18 cellular contexts compared by ENCODE assay signal in genomic region chr22:19114984-19115552, GRCh38. TPM values are rescaled to one million over a fixed set of nuclear protein-coding genes. Genes with fewer than 3 reads are reported as not detected.
DNase-seq lines count a peak whose midpoint lies in the region; ATAC-seq, FAIRE-seq and TF ChIP-seq lines count a peak whose summit lies in the region.
"Had no signal": no experiment of that assay in that cellular context is flagged by ENCODE, and none has a peak within 500 bp of the region (broad histone marks: within the 10 kb centered on the region; RNA-seq: fewer than 3 reads in every experiment).

No MANE protein-coding gene starts in this region.

- H2BK20ac ChIP-seq in IMR-90 (ENCODE audit: low read depth, low read length) = no peak overlapping the region

- dilution Hi-C loops in IMR-90 (cut with HindIII; ENCODE audit: low sequenced_read_pairs, unreplicated experiment) = no loop called here

- H3K9me1 ChIP-seq in IMR-90 (ENCODE audit: insufficient read depth, low read length) = peaks cover 45% of the 10 kb centered on the region

- no TSS peak for BruUV-seq in IMR-90 (replicated peaks; lab: Mats Ljungman, UMichigan)

- H3K4me2 ChIP-seq in IMR-90 (ENCODE audit: low read depth, low read length) = no peak overlapping the region

- no peak for DNase-seq in CD4-positive, CD25-positive, alpha-beta regulatory T cell
- DNase-seq in IMR-90 (no peak), endodermal cell (no peak), HEK293T (ENCODE audit: extremely low spot score) (no peak), GM12892 (ENCODE audit: insufficient read length) (no peak)
- no peak for DNase-seq in naive thymus-derived CD8-positive, alpha-beta T cell
- DNase-seq in activated CD4-positive, alpha-beta T cell treated with anti-CD3 and anti-CD28 coated beads, Interleukin-2, amount 50 U/mL, for 4 hours = no peak
- DNase-seq: activated CD4-positive, alpha-beta memory T cell treated with anti-CD3 and anti-CD28 coated beads for 36 hours; activated T-cell treated with anti-CD3 and anti-CD28 coated beads, Interleukin-2, amount 50 U/mL, for 4 hours; amniotic stem cell; GM23248; NCI-H187 treated with DMSO at 0.1 percent for 48 hours; NCI-H446 treated with DMSO at 0.1 percent for 48 hours had no signal

- no CpG with 5 or more reads among the region's 4 CpGs for WGBS in IMR-90 (ENCODE audit: extremely low coverage in 2 of 2, insufficient read length in 1 of 2), 2 experiments
- WGBS in endodermal cell (ENCODE audit: insufficient coverage in 1 of 2, insufficient read length in 1 of 2), 2 experiments = 38 to 88% methylated on average over 1 to 4 of the region's 4 CpGs

- peak overlapping the region; percentile 53; the same call in 1 of the 2 replicates for H3K23ac ChIP-seq in IMR-90 (ENCODE audit: low read depth, low read length)

- ATAC-seq in CD4-positive, CD25-positive, alpha-beta regulatory T cell (ENCODE audit: low read depth in 2 of 2) = no peak
- no peak for ATAC-seq in IMR-90 (ENCODE audit: low read depth)
- ATAC-seq in naive thymus-derived CD8-positive, alpha-beta T cell = no peak
- no peak for ATAC-seq in GM21515 (IDR thresholded peaks at IDR 0.05; ENCODE audit: unreplicated experiment)
- ATAC-seq: activated T-cell treated with anti-CD3 and anti-CD28 coated beads, Interleukin-2, amount 50 U/mL, for 4 hours; sciatic nerve had no signal

- H3K4me3 Mint-ChIP-seq in CD4-positive, CD25-positive, alpha-beta regulatory T cell = peak overlapping the region in 3 of 4 donors; percentile 31 to 87 (median 77)
- no peak overlapping the region for H3K4me3 Mint-ChIP-seq in endodermal cell
- peak overlapping the region in 8 of 10 donors; percentile 19 to 86 (median 43) for H3K4me3 Mint-ChIP-seq in naive thymus-derived CD8-positive, alpha-beta T cell
- H3K4me3 Mint-ChIP-seq: activated CD4-positive, alpha-beta memory T cell treated with anti-CD3 and anti-CD28 coated beads for 36 hours had no signal

- peak overlapping the region; percentile 73 to 95 (median 76) for H3K27ac Mint-ChIP-seq in CD4-positive, CD25-positive, alpha-beta regulatory T cell
- peak overlapping the region; percentile 32 for H3K27ac Mint-ChIP-seq in endodermal cell
- peak overlapping the region; percentile 63 to 90 (median 82) for H3K27ac Mint-ChIP-seq in naive thymus-derived CD8-positive, alpha-beta T cell

- no peak overlapping the region for H2AFZ ChIP-seq in IMR-90 (replicated peaks; ENCODE audit: low read length, poor library complexity)
- H2AFZ ChIP-seq: GM23248 had no signal

- no peak overlapping the region for H4K5ac ChIP-seq in IMR-90 (ENCODE audit: low read depth, low read length)

- no peaks in the 10 kb centered on the region for H3K9me3 Mint-ChIP-seq in CD4-positive, CD25-positive, alpha-beta regulatory T cell
- H3K9me3 Mint-ChIP-seq in endodermal cell = no peaks in the 10 kb centered on the region
- H3K9me3 Mint-ChIP-seq in naive thymus-derived CD8-positive, alpha-beta T cell = no peaks in the 10 kb centered on the region
- H3K9me3 Mint-ChIP-seq: activated CD4-positive, alpha-beta memory T cell treated with anti-CD3 and anti-CD28 coated beads for 36 hours; activated T-cell treated with anti-CD3 and anti-CD28 coated beads, Interleukin-2, amount 50 U/mL, for 4 hours had no signal

- no peak overlapping the region for H3K18ac ChIP-seq in IMR-90 (ENCODE audit: low read depth, low read length)

- in situ Hi-C loops in IMR-90 (cut with MboI; ENCODE audit: low sequenced_read_pairs) = no loop called here

- peaks cover 84% of the 10 kb centered on the region for H4K20me1 ChIP-seq in IMR-90 (ENCODE audit: insufficient read depth, low read length)

- no peaks in the 10 kb centered on the region for H3K27me3 ChIP-seq in CD4-positive, CD25-positive, alpha-beta regulatory T cell (ENCODE audit: control insufficient read depth, insufficient read depth, low read length)
- H3K27me3 ChIP-seq in IMR-90 (ENCODE audit: control insufficient read depth, insufficient read depth, low read length) (no peaks in the 10 kb centered on the region), endodermal cell (ENCODE audit: control insufficient read depth, insufficient read depth, low read length, poor library complexity, severe bottlenecking) (no peaks in the 10 kb centered on the region)

- H3K9me3 ChIP-seq in CD4-positive, CD25-positive, alpha-beta regulatory T cell (ENCODE audit: control insufficient read depth in 2 of 2, low read length in 2 of 2) = no peaks in the 10 kb centered on the region
- H3K9me3 ChIP-seq in IMR-90 (ENCODE audit: control insufficient read depth, insufficient read depth, low read length) (no peaks in the 10 kb centered on the region), endodermal cell (ENCODE audit: control insufficient read depth, low read length) (no peaks in the 10 kb centered on the region)

- H3K9ac ChIP-seq in IMR-90 (ENCODE audit: low read depth, low read length) (no peak overlapping the region), endodermal cell (ENCODE audit: extremely low read depth, low read length, poor library complexity, severe bottlenecking) (no peak overlapping the region)
- H3K9ac ChIP-seq: GM23248 had no signal

- no peak overlapping the region for H2BK120ac ChIP-seq in IMR-90 (ENCODE audit: low read depth, low read length)

- TF ChIP-seq POLR2A in IMR-90 (IDR thresholded peaks at IDR 0.05; ENCODE audit: low read depth, low read length) (no peak), GM12892 (IDR thresholded peaks at IDR 0.05; ENCODE audit: low read depth, low read length) (no peak)

- H3K14ac ChIP-seq in IMR-90 (replicated peaks; ENCODE audit: low read depth, low read length) = no peak overlapping the region

- no peak for FAIRE-seq in GM12892 (lab: Jason Lieb, UNC)
- FAIRE-seq: urothelium cell line had no signal

- H3K79me1 ChIP-seq in IMR-90 (ENCODE audit: low read depth in 1 of 2, low read length in 2 of 2) = peaks cover 33 to 80% of the 10 kb centered on the region in 2 experiments

- no peak overlapping the region for H3K4ac ChIP-seq in IMR-90 (ENCODE audit: low read depth, low read length)

- TF ChIP-seq RAD21 in IMR-90 (IDR thresholded peaks at IDR 0.05; ENCODE audit: low read length) = no peak

- no peak overlapping the region for H2BK5ac ChIP-seq in IMR-90 (ENCODE audit: low read depth, low read length, poor library complexity, severe bottlenecking)

- POLR2A ChIA-PET in IMR-90 (lab: Charles Lee; ENCODE audit: unreplicated experiment) (interaction anchor here (0.6 kb wide), 1 partner anchor 17 kb away, joined by 4 read pairs; no protein-coding TSS in a partner anchor), HEK293T (lab: Yijun Ruan, JAX) (interaction anchor here (1.2 to 1.6 kb wide), 3 partner anchors 29 to 64 kb away, joined by 3 to 9 read pairs (median 4); partner anchors contain the start of genes ESS2 and SLC25A1)
- POLR2A ChIA-PET in naive thymus-derived CD8-positive, alpha-beta T cell (lab: Charles Lee) = interaction anchor here (1.5 kb wide), 1 partner anchor 30 kb away, joined by 5 read pairs; the partner anchor contains the start of gene ESS2

- H3K4me1 Mint-ChIP-seq in CD4-positive, CD25-positive, alpha-beta regulatory T cell = peaks cover 6 to 88% (median 58%) of the 10 kb centered on the region in 4 donors
- peaks cover 34% of the 10 kb centered on the region for H3K4me1 Mint-ChIP-seq in endodermal cell
- H3K4me1 Mint-ChIP-seq in naive thymus-derived CD8-positive, alpha-beta T cell = peaks cover 51 to 89% (median 81%) of the 10 kb centered on the region in 4 donors

- no peaks in the 10 kb centered on the region for H3K27me3 Mint-ChIP-seq in CD4-positive, CD25-positive, alpha-beta regulatory T cell
- H3K27me3 Mint-ChIP-seq in endodermal cell (ENCODE audit: insufficient read depth) = no peaks in the 10 kb centered on the region
- H3K27me3 Mint-ChIP-seq in naive thymus-derived CD8-positive, alpha-beta T cell = no peaks in the 10 kb centered on the region
- H3K27me3 Mint-ChIP-seq: activated CD4-positive, alpha-beta memory T cell treated with anti-CD3 and anti-CD28 coated beads for 36 hours had no signal

- TF ChIP-seq CTCF in IMR-90 (conservative IDR thresholded peaks at IDR 0.05; ENCODE audit: low read depth, low read length) = no peak
- no peak for TF ChIP-seq CTCF in endodermal cell (conservative IDR thresholded peaks at IDR 0.05)

- H4K91ac ChIP-seq in IMR-90 (ENCODE audit: insufficient read depth, low read depth, low read length) = no peak overlapping the region

- H3K36me3 ChIP-seq in CD4-positive, CD25-positive, alpha-beta regulatory T cell (ENCODE audit: control insufficient read depth, insufficient read depth, low read length) = peaks cover 27% of the 10 kb centered on the region
- H3K36me3 ChIP-seq in IMR-90 (ENCODE audit: control insufficient read depth, insufficient read depth, low read length) = peaks cover 6% of the 10 kb centered on the region; the same call in 1 of the 2 replicates
- peaks cover 8% of the 10 kb centered on the region for H3K36me3 ChIP-seq in endodermal cell (ENCODE audit: control insufficient read depth, insufficient read depth, low read length)

- H3K56ac ChIP-seq in IMR-90 (ENCODE audit: extremely low read depth, insufficient read depth, low read length) = no peak overlapping the region

- no peak overlapping the region for H2AK9ac ChIP-seq in IMR-90 (replicated peaks; ENCODE audit: low read depth, low read length, poor library complexity)

- H3K27ac ChIP-seq in CD4-positive, CD25-positive, alpha-beta regulatory T cell (ENCODE audit: insufficient read depth, low read length, poor library complexity, severe bottlenecking) = no peak overlapping the region
- H3K27ac ChIP-seq in IMR-90 (ENCODE audit: insufficient read depth, low read length) = no peak overlapping the region
- H3K27ac ChIP-seq in endodermal cell (ENCODE audit: low read depth, low read length) = no peak overlapping the region
- H3K27ac ChIP-seq: GM23248 had no signal

- H4K8ac ChIP-seq in IMR-90 (ENCODE audit: low read depth in 2 of 2, low read length in 2 of 2) = no peak overlapping the region

- CTCF ChIA-PET in IMR-90 (lab: Yijun Ruan, JAX) (no interaction called here), HEK293T (lab: Yijun Ruan, JAX) (interaction anchor here (0.9 to 1.8 kb wide), 5 partner anchors 9 to 160 kb away, joined by 3 to 12 read pairs (median 3); partner anchors contain the start of gene SLC25A1)

- peaks cover 25% of the 10 kb centered on the region for H3K36me3 Mint-ChIP-seq in CD4-positive, CD25-positive, alpha-beta regulatory T cell
- H3K36me3 Mint-ChIP-seq in endodermal cell (ENCODE audit: low read depth) = peaks cover 4% of the 10 kb centered on the region
- peaks cover 0 to 13% (median 0%) of the 10 kb centered on the region in 3 donors for H3K36me3 Mint-ChIP-seq in naive thymus-derived CD8-positive, alpha-beta T cell
- H3K36me3 Mint-ChIP-seq: activated CD4-positive, alpha-beta memory T cell treated with anti-CD3 and anti-CD28 coated beads for 36 hours had no signal

- peaks cover 86% of the 10 kb centered on the region for H3K4me1 ChIP-seq in CD4-positive, CD25-positive, alpha-beta regulatory T cell (ENCODE audit: control insufficient read depth, insufficient read depth, low read length, poor library complexity, severe bottlenecking)
- H3K4me1 ChIP-seq in IMR-90 (ENCODE audit: control insufficient read depth, insufficient read depth, low read length) (peaks cover 6% of the 10 kb centered on the region; the same call in 1 of the 2 replicates), endodermal cell (ENCODE audit: control insufficient read depth, insufficient read depth, low read length) (peaks cover 8% of the 10 kb centered on the region)

- no peak overlapping the region for H2BK15ac ChIP-seq in IMR-90 (ENCODE audit: low read depth, low read length)

- H3K4me3 ChIP-seq in CD4-positive, CD25-positive, alpha-beta regulatory T cell (ENCODE audit: low read depth, low read length) = no peak overlapping the region
- H3K4me3 ChIP-seq in IMR-90 (ENCODE audit: insufficient read depth, low read depth, low read length) (no peak overlapping the region), endodermal cell (ENCODE audit: low read length) (no peak overlapping the region)
- H3K4me3 ChIP-seq: GM23248 had no signal

- H2AK5ac ChIP-seq in IMR-90 (ENCODE audit: low read depth, low read length) = no peak overlapping the region

- intact Hi-C loops in IMR-90 (cut with micrococcal nuclease) = no loop called here

RNA-seq across cellular contexts. Expression of gene DGCR2, which starts 7.1 kb away (rescaled TPM):
- 58.4 TPM for total RNA-seq in CD4-positive, CD25-positive, alpha-beta regulatory T cell
- 10 to 100 TPM; 51.8 to 75.2 (median 57.2) TPM for polyA plus RNA-seq in CD4-positive, CD25-positive, alpha-beta regulatory T cell
- 17.2 and 18.6 TPM in 2 replicates for total RNA-seq in IMR-90 (2012; rRNA removed)
- 33.5 and 35.4 TPM in 2 replicates for polyA plus RNA-seq in IMR-90 (2012; rRNA removed)
- polyA plus RNA-seq in IMR-90 (2012; cell fraction: cytosol; rRNA removed) = 29.9 and 40.0 TPM in 2 replicates
- polyA plus RNA-seq in IMR-90 (2012; cell fraction: nucleus; rRNA removed; ENCODE audit: low replicate concordance) = 21.0 and 41.5 TPM in 2 replicates
- total RNA-seq in endodermal cell = 10 to 100 TPM; 54.6 to 62.9 TPM
- polyA plus RNA-seq in endodermal cell (2013, experiment 1 of 2) = 47.4 TPM
- polyA plus RNA-seq in endodermal cell (2013, experiment 2 of 2) = 41.6 TPM
- 10 to 100 TPM; 63.3 to 66.6 TPM for total RNA-seq in naive thymus-derived CD8-positive, alpha-beta T cell
- polyA plus RNA-seq in naive thymus-derived CD8-positive, alpha-beta T cell = 10 to 100 TPM; 29.5 to 61.8 (median 37.8) TPM
- polyA plus RNA-seq in GM12892 (2012; ENCODE audit: missing spikeins) = 6.5 TPM

RNA-seq across cellular contexts. Expression of gene TSSK2, which starts 16.0 kb away (rescaled TPM):
- not detected for total RNA-seq in CD4-positive, CD25-positive, alpha-beta regulatory T cell
- polyA plus RNA-seq in CD4-positive, CD25-positive, alpha-beta regulatory T cell = not detected
- not detected in 2 replicates for total RNA-seq in IMR-90 (2012; rRNA removed)
- not detected in 2 replicates for polyA plus RNA-seq in IMR-90 (2012; rRNA removed)
- not detected in 2 replicates for polyA plus RNA-seq in IMR-90 (2012; cell fraction: cytosol; rRNA removed)
- polyA plus RNA-seq in IMR-90 (2012; cell fraction: nucleus; rRNA removed; ENCODE audit: low replicate concordance) = not detected in 2 replicates
- total RNA-seq in endodermal cell = not detected
- not detected for polyA plus RNA-seq in endodermal cell (2013, experiment 1 of 2)
- not detected for polyA plus RNA-seq in endodermal cell (2013, experiment 2 of 2)
- not detected for total RNA-seq in naive thymus-derived CD8-positive, alpha-beta T cell
- polyA plus RNA-seq in naive thymus-derived CD8-positive, alpha-beta T cell = not detected
- polyA plus RNA-seq in GM12892 (2012; ENCODE audit: missing spikeins) = not detected
- total RNA-seq: activated CD4-positive, alpha-beta memory T cell treated with anti-CD3 and anti-CD28 coated beads for 36 hours; activated T-cell treated with anti-CD3 and anti-CD28 coated beads, Interleukin-2, amount 50 U/mL, for 4 hours; Daoy; GM23248; osteocyte; sciatic nerve had no signal
- polyA plus RNA-seq: GM23248 had no signal

RNA-seq across cellular contexts. Expression of gene ESS2, which starts 29.4 kb away (rescaled TPM):
- 47.3 TPM for total RNA-seq in CD4-positive, CD25-positive, alpha-beta regulatory T cell
- polyA plus RNA-seq in CD4-positive, CD25-positive, alpha-beta regulatory T cell = 10 to 100 TPM in 3 of 4 donors, 1 to 10 TPM in 1; 10.0 to 12.5 (median 11.2) TPM
- total RNA-seq in IMR-90 (2012; rRNA removed) (13.4 and 16.7 TPM in 2 replicates), endodermal cell (10 to 100 TPM; 14.5 to 14.8 TPM)
- polyA plus RNA-seq in IMR-90 (2012; rRNA removed) = 17.3 and 18.3 TPM in 2 replicates
- polyA plus RNA-seq in IMR-90 (2012; cell fraction: cytosol; rRNA removed) = 19.4 and 22.2 TPM in 2 replicates
- 22.1 and 33.4 TPM in 2 replicates for polyA plus RNA-seq in IMR-90 (2012; cell fraction: nucleus; rRNA removed; ENCODE audit: low replicate concordance)
- 17.1 TPM for polyA plus RNA-seq in endodermal cell (2013, experiment 1 of 2)
- 15.0 TPM for polyA plus RNA-seq in endodermal cell (2013, experiment 2 of 2)
- 10 to 100 TPM; 20.1 to 20.7 TPM for total RNA-seq in naive thymus-derived CD8-positive, alpha-beta T cell
- 10 to 100 TPM in 1 of 3 donors, 1 to 10 TPM in 2; 4.5 to 11.2 (median 6.9) TPM for polyA plus RNA-seq in naive thymus-derived CD8-positive, alpha-beta T cell
- polyA plus RNA-seq in GM12892 (2012; ENCODE audit: missing spikeins) = 5.7 TPM

RNA-seq across cellular contexts. Expression of gene GSC2, which starts 35.0 kb away (rescaled TPM):
- not detected for total RNA-seq in CD4-positive, CD25-positive, alpha-beta regulatory T cell
- polyA plus RNA-seq in CD4-positive, CD25-positive, alpha-beta regulatory T cell = not detected
- total RNA-seq in IMR-90 (2012; rRNA removed) (not detected in 2 replicates), endodermal cell (not detected)
- not detected in 2 replicates for polyA plus RNA-seq in IMR-90 (2012; rRNA removed)
- not detected in 2 replicates for polyA plus RNA-seq in IMR-90 (2012; cell fraction: cytosol; rRNA removed)
- polyA plus RNA-seq in IMR-90 (2012; cell fraction: nucleus; rRNA removed; ENCODE audit: low replicate concordance) = not detected in 2 replicates
- not detected for polyA plus RNA-seq in endodermal cell (2013, experiment 1 of 2)
- not detected for polyA plus RNA-seq in endodermal cell (2013, experiment 2 of 2)
- not detected for total RNA-seq in naive thymus-derived CD8-positive, alpha-beta T cell
- polyA plus RNA-seq in naive thymus-derived CD8-positive, alpha-beta T cell = not detected
- polyA plus RNA-seq in GM12892 (2012; ENCODE audit: missing spikeins) = not detected
- total RNA-seq: activated CD4-positive, alpha-beta memory T cell treated with anti-CD3 and anti-CD28 coated beads for 36 hours; activated T-cell treated with anti-CD3 and anti-CD28 coated beads, Interleukin-2, amount 50 U/mL, for 4 hours; Daoy; GM23248; osteocyte; sciatic nerve had no signal
- polyA plus RNA-seq: GM23248 had no signal
